Comparison of ENCODE assay signal across 8 cellular contexts in the genomic region with DNA sequence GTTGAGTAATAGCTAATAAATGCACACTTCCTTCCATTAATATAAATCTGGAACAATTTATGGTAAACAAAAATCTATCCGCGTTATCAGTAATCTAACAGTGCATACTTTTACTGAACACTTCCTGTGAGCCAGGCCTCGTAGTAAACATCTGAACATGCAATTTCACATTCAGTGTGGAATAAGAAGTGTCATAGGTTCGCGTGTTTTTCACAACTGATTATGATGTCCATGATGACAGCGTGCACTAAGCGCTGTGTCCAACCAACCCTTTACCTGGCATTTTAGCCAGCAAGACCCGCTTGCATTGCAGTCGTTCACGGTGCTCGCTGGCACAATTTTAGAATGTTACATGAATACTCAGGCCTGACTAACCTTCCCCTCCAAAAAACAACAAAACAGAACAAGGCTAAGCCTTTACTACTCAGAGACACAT. TPM values are rescaled to one million over a fixed set of nuclear protein-coding genes. Genes with fewer than 3 reads are reported as not detected.
DNase-seq lines count a peak whose midpoint lies in the region; ATAC-seq, FAIRE-seq and TF ChIP-seq lines count a peak whose summit lies in the region.

No MANE protein-coding gene starts in this region.

- H3K79me2 ChIP-seq in neural cell (replicated peaks; ENCODE audit: insufficient read depth, low read length) = peaks cover 60% of the 10 kb centered on the region

- H3K9me3 Mint-ChIP-seq in CD4-positive, CD25-positive, alpha-beta regulatory T cell = peaks cover 0 to 3% (median 0%) of the 10 kb centered on the region in 7 donors

- peaks cover 10% of the 10 kb centered on the region for H4K20me1 ChIP-seq in neural cell (ENCODE audit: insufficient read depth)

- TF ChIP-seq EP300 in neural cell (conservative IDR thresholded peaks at IDR 0.05; ENCODE audit: poor library complexity, severe bottlenecking) = no peak

- H3K9ac ChIP-seq in neural cell (ENCODE audit: low read length) = peak overlapping the region; percentile 99

- H3F3A ChIP-seq in neural cell (ENCODE audit: insufficient read depth, low read length, poor library complexity, severe bottlenecking) = no peaks in the 10 kb centered on the region

- peak overlapping the region; percentile 94 for H3K4me2 ChIP-seq in neural cell (ENCODE audit: low read length)

- peak in 2 of 3 donors; percentile 28 to 61 for DNase-seq in CD4-positive, CD25-positive, alpha-beta regulatory T cell
- DNase-seq in MG63 (no peak), dorsolateral prefrontal cortex (no peak), NCI-H2227 (lab: John Stamatoyannopoulos, UW; ENCODE audit: unreplicated experiment) (no peak), pancreas (no peak)

- H3K4me1 ChIP-seq in CD4-positive, CD25-positive, alpha-beta regulatory T cell (ENCODE audit: control insufficient read depth, insufficient read depth, low read length, poor library complexity, severe bottlenecking) = peaks cover 27% of the 10 kb centered on the region
- H3K4me1 ChIP-seq in pancreas = no peaks in the 10 kb centered on the region

- H3K27me3 Mint-ChIP-seq in CD4-positive, CD25-positive, alpha-beta regulatory T cell = no peaks in the 10 kb centered on the region

- peak in 1 of 2 donors; percentile 19 for ATAC-seq in CD4-positive, CD25-positive, alpha-beta regulatory T cell (ENCODE audit: low read depth in 2 of 2)
- ATAC-seq in pancreas (no peak), HG02981 (IDR thresholded peaks at IDR 0.05; ENCODE audit: unreplicated experiment) (no peak), HG02571 (IDR thresholded peaks at IDR 0.05; ENCODE audit: unreplicated experiment) (no peak)

- intact Hi-C loops in dorsolateral prefrontal cortex (cut with DNase I) = loop anchor here (5.0 to 10.0 kb wide), 6 partner anchors 65 to 305 kb away; a partner anchor contains a TSS
- intact Hi-C loops in pancreas (cut with DNase I) = no loop called here

- H3K36me3 Mint-ChIP-seq in CD4-positive, CD25-positive, alpha-beta regulatory T cell = peaks cover 19% of the 10 kb centered on the region

- peak overlapping the region; percentile 95 to 99 (median 98) for H3K27ac Mint-ChIP-seq in CD4-positive, CD25-positive, alpha-beta regulatory T cell

- TF ChIP-seq CTCF in dorsolateral prefrontal cortex (IDR thresholded peaks at IDR 0.05 in 54 of 56, conservative IDR thresholded peaks at IDR 0.05 in 2 of 56; ENCODE audit: low read depth in 1 of 56, partially characterized antibody in 56 of 56) = no peak
- TF ChIP-seq CTCF in neural cell (IDR thresholded peaks at IDR 0.05; ENCODE audit: poor library complexity, severe bottlenecking) = no peak
- no peak for TF ChIP-seq CTCF in pancreas (IDR thresholded peaks at IDR 0.05)

- no peak for TF ChIP-seq RAD21 in neural cell (conservative IDR thresholded peaks at IDR 0.05)

- FAIRE-seq in pancreas (lab: Jason Lieb, UNC) = no peak

- peak overlapping the region; percentile 96 to 99 (median 98) for H3K4me3 Mint-ChIP-seq in CD4-positive, CD25-positive, alpha-beta regulatory T cell

- 62 to 71% methylated on average over 11 of the region's 11 CpGs for WGBS in pancreas, 2 donors

- H3K4me3 ChIP-seq in CD4-positive, CD25-positive, alpha-beta regulatory T cell (ENCODE audit: low read depth, low read length) = peak overlapping the region; percentile 91
- H3K4me3 ChIP-seq in MG63 (peak overlapping the region; percentile 69), dorsolateral prefrontal cortex (peak overlapping the region; percentile 66 to 97 (median 88)), neural cell (ENCODE audit: low read length) (peak overlapping the region; percentile 78), pancreas (peak overlapping the region in 2 of 4 donors; percentile 55 to 67)

- no peaks in the 10 kb centered on the region for H3K9me2 ChIP-seq in neural cell (ENCODE audit: insufficient read depth, low read length)

- H3K27me3 ChIP-seq in CD4-positive, CD25-positive, alpha-beta regulatory T cell (ENCODE audit: control insufficient read depth, insufficient read depth, low read length) = no peaks in the 10 kb centered on the region
- H3K27me3 ChIP-seq in MG63 (no peaks in the 10 kb centered on the region), dorsolateral prefrontal cortex (no peaks in the 10 kb centered on the region), neural cell (ENCODE audit: insufficient read depth, low read depth, low read length) (no peaks in the 10 kb centered on the region), pancreas (no peaks in the 10 kb centered on the region)

- H3K9me3 ChIP-seq in CD4-positive, CD25-positive, alpha-beta regulatory T cell (ENCODE audit: control insufficient read depth in 2 of 2, low read length in 2 of 2) = no peaks in the 10 kb centered on the region
- H3K9me3 ChIP-seq in MG63 (no peaks in the 10 kb centered on the region), neural cell (ENCODE audit: low read length) (no peaks in the 10 kb centered on the region), pancreas (no peaks in the 10 kb centered on the region)

- H2AFZ ChIP-seq in neural cell (ENCODE audit: low read depth, low read length) = no peak overlapping the region

- peaks cover 10% of the 10 kb centered on the region for H3K36me3 ChIP-seq in CD4-positive, CD25-positive, alpha-beta regulatory T cell (ENCODE audit: control insufficient read depth, insufficient read depth, low read length)
- H3K36me3 ChIP-seq in MG63 (no peaks in the 10 kb centered on the region), neural cell (ENCODE audit: insufficient read depth, low read length) (no peaks in the 10 kb centered on the region), pancreas (peaks cover 0 to 3% (median 0%) of the 10 kb centered on the region in 3 donors)

- H3K4me1 Mint-ChIP-seq in CD4-positive, CD25-positive, alpha-beta regulatory T cell = peaks cover 15 to 34% (median 23%) of the 10 kb centered on the region in 4 donors

- peak overlapping the region; percentile 72 for H3K27ac ChIP-seq in CD4-positive, CD25-positive, alpha-beta regulatory T cell (ENCODE audit: insufficient read depth, low read length, poor library complexity, severe bottlenecking)
- H3K27ac ChIP-seq in dorsolateral prefrontal cortex (peak overlapping the region in 55 of 59 donors; percentile 82 to 100 (median 97)), neural cell (ENCODE audit: low read length) (peak overlapping the region; percentile 98), pancreas (no peak overlapping the region)

TF ChIP-seq in neural cell, 6 proteins besides CTCF, POLR2A, EP300 and RAD21:
- no peak for TF ChIP-seq TAF1 (IDR thresholded peaks at IDR 0.05; ENCODE audit: low read depth)
- no peak for TF ChIP-seq MXI1 (conservative IDR thresholded peaks at IDR 0.05; ENCODE audit: poor library complexity, severe bottlenecking)

RNA-seq across cellular contexts. Expression of a gene that starts 2.1 kb away (rescaled TPM):
- total RNA-seq in CD4-positive, CD25-positive, alpha-beta regulatory T cell = 42.6 TPM
- 10 to 100 TPM; 45.2 to 54.1 (median 51.9) TPM for polyA plus RNA-seq in CD4-positive, CD25-positive, alpha-beta regulatory T cell
- 22.1 and 38.5 TPM in 2 replicates for total RNA-seq in MG63 (2014; rRNA removed; shearing (Covaris generic); ENCODE audit: low replicate concordance)
- total RNA-seq in dorsolateral prefrontal cortex = 100 to 1,000 TPM in 119 of 120 experiments, 10 to 100 TPM in 1; 87.5 to 250 (median 176) TPM
- polyA plus RNA-seq in neural cell = 191 and 205 TPM in 2 replicates
- 189 and 190 TPM in 2 replicates for polyA minus RNA-seq in neural cell
- 10 to 100 TPM in 2 of 6 donors, 1 to 10 TPM in 4; 2.8 to 11.7 (median 6.5) TPM for total RNA-seq in pancreas
- polyA plus RNA-seq in pancreas = 10 to 100 TPM in 1 of 2 donors, 1 to 10 TPM in 1; 6.2 to 25.4 TPM

Comparison
In these comparisons a context has a peak if more than half of its experiments do, and no peak if none do; other contexts are left out.
1. DNase-seq: peak in CD4-positive, CD25-positive, alpha-beta regulatory T cell (2 of 3); none in MG63 (single experiment), dorsolateral prefrontal cortex (0 of 10), NCI-H2227 (single experiment) and pancreas (0 of 6).
2. H3K27ac ChIP-seq: peak in CD4-positive, CD25-positive, alpha-beta regulatory T cell (single experiment), dorsolateral prefrontal cortex (55 of 59) and neural cell (single experiment); none in pancreas (0 of 4).
3. intact Hi-C loops: an anchor here in dorsolateral prefrontal cortex (5.0 to 10.0 kb wide); none called in pancreas.